ENCODE assay signal across 8 cellular contexts in genomic region chrX:48911407-48912182, GRCh38. TPM values are rescaled to one million over a fixed set of nuclear protein-coding genes. Genes with fewer than 3 reads are reported as not detected.
DNase-seq lines count a peak whose midpoint lies in the region; FAIRE-seq lines count a peak whose summit lies in the region.

Gene SLC35A2, minus strand, starts transcription at chrX:48911646. Its CDS starts 10 bp downstream, at chrX:48911636.

- FAIRE-seq in frontal cortex (lab: Jason Lieb, UNC) = no peak

- DNase-seq in EL (peak; percentile 71), HCEC 1CT (peak; percentile 53), NAMALWA (ENCODE audit: low spot score) (peak; percentile 83), SK-MEL-5 (ENCODE audit: low read depth, low spot score) (peak; percentile 65), frontal cortex (ENCODE audit: low spot score in 2 of 2) (peak; percentile 75 to 81)
- peak; percentile 51 to 84 (median 68) for DNase-seq in activated naive CD4-positive, alpha-beta T cell (lab: John Stamatoyannopoulos, UW)

- in situ Hi-C loops in SK-MEL-5 (cut with HindIII; ENCODE audit: low pct_unique_long_range_greater_than_20kb, low sequenced_read_pairs) = no loop called here

- no peak within 1 kb of the TSS for H3K27ac ChIP-seq in subcutaneous abdominal adipose tissue (ENCODE audit: low read depth, low read length)

- H3K4me1 ChIP-seq in neuron (ENCODE audit: insufficient read depth, low read length) (peaks cover 5% of the 10 kb centered on the region), subcutaneous abdominal adipose tissue (ENCODE audit: control insufficient read depth in 5 of 5, insufficient read depth in 5 of 5, low read length in 5 of 5) (peaks cover 2 to 16% (median 12%) of the 10 kb centered on the region in 5 donors)

- H3K4me3 ChIP-seq in neuron (ENCODE audit: low read length) = peak within 1 kb of the TSS; percentile 90
- H3K4me3 ChIP-seq in subcutaneous abdominal adipose tissue (ENCODE audit: low read depth in 1 of 5, low read length in 5 of 5) = peak within 1 kb of the TSS; percentile 74 to 87 (median 81)

- H3K9ac ChIP-seq in subcutaneous abdominal adipose tissue (ENCODE audit: low read length in 5 of 5) = peak within 1 kb of the TSS in 4 of 5 donors; percentile 57 to 86 (median 68)

- H3K27me3 ChIP-seq in neuron (ENCODE audit: insufficient read depth, low read length) (no peaks in the 10 kb centered on the region), subcutaneous abdominal adipose tissue (ENCODE audit: control insufficient read depth in 5 of 5, insufficient read depth in 4 of 5, low read length in 5 of 5) (peaks cover 0 to 4% (median 0%) of the 10 kb centered on the region in 5 donors)

- H3K36me3 ChIP-seq in neuron (ENCODE audit: insufficient read depth, low read length) = peaks cover 12% of the 10 kb centered on the region
- H3K36me3 ChIP-seq in subcutaneous abdominal adipose tissue (ENCODE audit: control insufficient read depth in 5 of 5, insufficient read depth in 5 of 5, low read length in 5 of 5) = peaks cover 0 to 27% (median 9%) of the 10 kb centered on the region in 5 donors

- no peak within 1 kb of the TSS for H2AFZ ChIP-seq in neuron (ENCODE audit: low read depth, low read length)

- H3K9me3 ChIP-seq in neuron (ENCODE audit: low read length) (no peaks in the 10 kb centered on the region), subcutaneous abdominal adipose tissue (ENCODE audit: control insufficient read depth in 5 of 5, low read length in 5 of 5) (peaks cover 0 to 3% (median 0%) of the 10 kb centered on the region in 5 donors)

RNA-seq across cellular contexts. Expression of gene SLC35A2, which starts in this region (rescaled TPM):
- total RNA-seq in SK-MEL-5 (2014; rRNA removed; shearing (Covaris generic)) = 27.9 and 31.0 TPM in 2 replicates
- 52.6 TPM in 2 replicates for polyA plus RNA-seq in SK-MEL-5 (2015; cell fraction: cytosol; rRNA removed)
- polyA plus RNA-seq in SK-MEL-5 (2015; cell fraction: nucleus; rRNA removed) = 30.1 and 45.5 TPM in 2 replicates
- total RNA-seq in frontal cortex = 9.8 TPM
